ENCODE assay signal across 2 cellular contexts in the genomic region with DNA sequence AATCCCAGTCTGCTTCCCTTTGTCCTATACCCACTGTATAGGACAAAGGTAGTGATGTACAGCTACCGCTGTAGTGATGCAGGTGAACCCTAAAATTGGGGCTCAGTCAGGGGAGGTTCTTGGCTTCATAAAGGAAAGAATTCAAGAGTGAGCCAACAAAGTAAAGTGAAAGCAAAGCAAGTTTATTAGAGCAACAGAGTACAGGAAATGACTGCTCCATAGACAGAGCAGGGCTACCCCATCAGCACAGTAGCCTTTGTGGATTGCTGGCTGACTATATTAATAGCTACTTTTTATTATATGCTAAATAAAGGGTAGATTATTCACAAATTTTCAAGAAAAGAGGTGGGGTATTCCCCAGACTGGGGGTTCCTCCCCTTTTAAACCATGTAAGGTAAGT.
TF ChIP-seq lines count a peak whose summit lies in the region.

No MANE protein-coding gene starts in this region.

TF ChIP-seq in IMR-90, 13 proteins besides CTCF, POLR2A, EP300 and RAD21:
- TF ChIP-seq MXI1 (IDR thresholded peaks at IDR 0.05; ENCODE audit: borderline replicate concordance, low read depth, low read length) (no peak), RFX5 (IDR thresholded peaks at IDR 0.05; ENCODE audit: low read depth, low read length) (no peak), CEBPB (IDR thresholded peaks at IDR 0.05; ENCODE audit: low read depth, low read length) (no peak), MAZ (IDR thresholded peaks at IDR 0.05; ENCODE audit: borderline replicate concordance, low read depth, low read length) (no peak), MAFK (IDR thresholded peaks at IDR 0.05; ENCODE audit: low read depth, low read length) (no peak)

TF ChIP-seq in endothelial cell of umbilical vein, 7 proteins besides CTCF, POLR2A, EP300 and RAD21:
- TF ChIP-seq GATA2 (IDR thresholded peaks at IDR 0.05; ENCODE audit: insufficient read depth, insufficient read length, low read depth, low read length): no peak
- TF ChIP-seq, protein P1, sequence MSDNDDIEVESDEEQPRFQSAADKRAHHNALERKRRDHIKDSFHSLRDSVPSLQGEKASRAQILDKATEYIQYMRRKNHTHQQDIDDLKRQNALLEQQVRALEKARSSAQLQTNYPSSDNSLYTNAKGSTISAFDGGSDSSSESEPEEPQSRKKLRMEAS (IDR thresholded peaks at IDR 0.05; ENCODE audit: insufficient read depth, insufficient read length): no peak
